In the genomic region with DNA sequence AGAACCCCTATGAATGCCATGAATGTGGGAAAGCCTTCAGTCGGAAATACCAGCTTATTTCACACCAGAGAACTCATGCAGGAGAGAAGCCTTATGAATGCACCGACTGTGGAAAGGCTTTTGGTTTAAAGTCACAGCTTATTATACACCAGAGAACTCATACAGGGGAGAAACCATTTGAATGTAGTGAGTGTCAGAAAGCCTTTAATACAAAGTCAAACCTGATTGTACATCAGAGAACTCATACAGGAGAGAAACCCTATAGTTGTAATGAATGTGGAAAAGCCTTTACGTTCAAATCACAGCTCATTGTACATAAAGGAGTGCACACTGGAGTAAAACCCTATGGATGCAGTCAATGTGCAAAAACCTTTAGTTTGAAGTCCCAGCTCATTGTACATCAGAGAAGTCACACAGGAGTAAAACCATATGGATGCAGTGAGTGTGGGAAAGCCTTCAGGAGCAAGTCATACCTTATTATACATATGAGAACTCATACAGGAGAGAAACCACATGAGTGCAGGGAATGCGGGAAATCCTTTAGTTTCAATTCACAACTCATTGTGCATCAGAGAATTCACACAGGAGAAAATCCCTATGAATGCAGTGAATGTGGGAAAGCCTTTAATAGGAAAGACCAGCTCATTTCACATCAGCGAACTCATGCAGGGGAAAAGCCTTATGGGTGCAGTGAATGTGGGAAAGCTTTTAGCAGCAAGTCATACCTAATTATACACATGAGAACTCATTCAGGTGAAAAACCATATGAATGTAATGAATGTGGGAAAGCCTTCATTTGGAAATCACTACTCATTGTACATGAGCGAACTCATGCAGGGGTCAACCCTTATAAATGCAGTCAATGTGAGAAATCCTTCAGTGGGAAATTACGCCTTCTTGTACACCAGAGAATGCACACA, we compare ENCODE assay signal across 12 cellular contexts. TPM values are rescaled to one million over a fixed set of nuclear protein-coding genes. Genes with fewer than 3 reads are reported as not detected.
DNase-seq lines count a peak whose midpoint lies in the region; TF ChIP-seq lines count a peak whose summit lies in the region.
"Had no signal": no experiment of that assay in that cellular context is flagged by ENCODE, and none has a peak within 500 bp of the region (broad histone marks: within the 10 kb centered on the region; RNA-seq: fewer than 3 reads in every experiment).

No MANE protein-coding gene starts in this region.

- H3K79me2 ChIP-seq in SU-DHL-6 (ENCODE audit: insufficient read depth, low read length): no peaks in the 10 kb centered on the region

- intact Hi-C loops in activated CD4-positive, alpha-beta memory T cell treated with anti-CD3 and anti-CD28 coated beads for 36 hours (cut with micrococcal nuclease): no loop called here

- no peaks in the 10 kb centered on the region for H3K27me3 Mint-ChIP-seq in activated naive CD4-positive, alpha-beta T cell treated with anti-CD3 and anti-CD28 coated beads, Interleukin-2, amount 50 U/mL, for 24 hours
- H3K27me3 Mint-ChIP-seq in activated CD4-positive, alpha-beta memory T cell treated with anti-CD3 and anti-CD28 coated beads for 36 hours: no peaks in the 10 kb centered on the region
- H3K27me3 Mint-ChIP-seq: CD4-positive, alpha-beta T cell had no signal

- H3K9me3 Mint-ChIP-seq in activated naive CD4-positive, alpha-beta T cell treated with anti-CD3 and anti-CD28 coated beads, Interleukin-2, amount 50 U/mL, for 24 hours: peaks cover 8% of the 10 kb centered on the region
- H3K9me3 Mint-ChIP-seq in activated CD4-positive, alpha-beta memory T cell treated with anti-CD3 and anti-CD28 coated beads for 36 hours: peaks cover 87% of the 10 kb centered on the region

- H3K4me1 ChIP-seq in iPS-18a (ENCODE audit: control insufficient read depth, low read depth, low read length): no peaks in the 10 kb centered on the region

- no peak for DNase-seq in activated naive CD4-positive, alpha-beta T cell treated with anti-CD3 and anti-CD28 coated beads, Interleukin-2, amount 50 U/mL, for 16 hours
- no peak for DNase-seq in NCI-H446 treated with DMSO at 0.1 percent for 48 hours (lab: John Stamatoyannopoulos, UW)
- DNase-seq in activated CD4-positive, alpha-beta memory T cell treated with anti-CD3 and anti-CD28 coated beads for 36 hours: no peak
- no peak for DNase-seq in COLO829 (ENCODE audit: low spot score)
- DNase-seq: CD4-positive, alpha-beta T cell; immature natural killer cell; NCI-H1436 treated with DMSO at 0.1 percent for 48 hours had no signal

- no peaks in the 10 kb centered on the region for H4K20me1 ChIP-seq in SU-DHL-6 (ENCODE audit: low read depth, low read length)

- no peak overlapping the region for H3K4me3 Mint-ChIP-seq in activated naive CD4-positive, alpha-beta T cell treated with anti-CD3 and anti-CD28 coated beads, Interleukin-2, amount 50 U/mL, for 24 hours
- H3K4me3 Mint-ChIP-seq in activated CD4-positive, alpha-beta memory T cell treated with anti-CD3 and anti-CD28 coated beads for 36 hours: no peak overlapping the region
- H3K4me3 Mint-ChIP-seq: CD4-positive, alpha-beta T cell; immature natural killer cell had no signal

- H3K4me1 Mint-ChIP-seq in activated naive CD4-positive, alpha-beta T cell treated with anti-CD3 and anti-CD28 coated beads, Interleukin-2, amount 50 U/mL, for 24 hours: no peaks in the 10 kb centered on the region
- H3K4me1 Mint-ChIP-seq in activated CD4-positive, alpha-beta memory T cell treated with anti-CD3 and anti-CD28 coated beads for 36 hours (ENCODE audit: low read depth): no peaks in the 10 kb centered on the region

- H3K9me2 ChIP-seq in SU-DHL-6 (replicated peaks; ENCODE audit: insufficient read depth, low read length): no peaks in the 10 kb centered on the region

- TF ChIP-seq CTCF in SU-DHL-6 (IDR thresholded peaks at IDR 0.05; ENCODE audit: insufficient read depth, low read length, poor library complexity, severe bottlenecking): no peak

- H2AFZ ChIP-seq in SU-DHL-6 (ENCODE audit: low read depth, low read length, severe bottlenecking): no peak overlapping the region

- H3K4me3 ChIP-seq in SU-DHL-6 (ENCODE audit: insufficient read depth, low read length, poor library complexity, severe bottlenecking) (peak overlapping the region; percentile 18), iPS-18a (ENCODE audit: low read length) (peak overlapping the region; percentile 35)

- H3K27ac ChIP-seq in SU-DHL-6 (ENCODE audit: low read depth, low read length): no peak overlapping the region
- no peak overlapping the region for H3K27ac ChIP-seq in iPS-18a (ENCODE audit: low read length)
- H3K27ac ChIP-seq in temporal lobe (ENCODE audit: low read depth, low read length): peak overlapping the region; percentile 23
- H3K27ac ChIP-seq: VCaP had no signal

- peaks cover 79% of the 10 kb centered on the region for H3K9me3 ChIP-seq in SU-DHL-6 (ENCODE audit: insufficient read depth, low read length)
- peaks cover 84% of the 10 kb centered on the region for H3K9me3 ChIP-seq in iPS-18a (ENCODE audit: control insufficient read depth, low read depth, low read length)

- peaks cover 60% of the 10 kb centered on the region for H3K36me3 Mint-ChIP-seq in activated naive CD4-positive, alpha-beta T cell treated with anti-CD3 and anti-CD28 coated beads, Interleukin-2, amount 50 U/mL, for 24 hours
- H3K36me3 Mint-ChIP-seq in activated CD4-positive, alpha-beta memory T cell treated with anti-CD3 and anti-CD28 coated beads for 36 hours: peaks cover 74% of the 10 kb centered on the region

- peak overlapping the region; percentile 35 for H3K27ac Mint-ChIP-seq in activated naive CD4-positive, alpha-beta T cell treated with anti-CD3 and anti-CD28 coated beads, Interleukin-2, amount 50 U/mL, for 24 hours
- H3K27ac Mint-ChIP-seq in activated CD4-positive, alpha-beta memory T cell treated with anti-CD3 and anti-CD28 coated beads for 36 hours: no peak overlapping the region
- H3K27ac Mint-ChIP-seq: CD4-positive, alpha-beta T cell had no signal

- H3K36me3 ChIP-seq in SU-DHL-6 (ENCODE audit: low read length): peaks cover 25% of the 10 kb centered on the region
- H3K36me3 ChIP-seq in iPS-18a (ENCODE audit: control insufficient read depth, low read depth, low read length): peaks cover 34% of the 10 kb centered on the region

- H3F3A ChIP-seq in SU-DHL-6 (ENCODE audit: insufficient read depth): no peaks in the 10 kb centered on the region

- POLR2A ChIA-PET in activated CD4-positive, alpha-beta memory T cell treated with anti-CD3 and anti-CD28 coated beads for 36 hours (lab: Charles Lee): no interaction called here

- CTCF ChIA-PET in activated CD4-positive, alpha-beta memory T cell treated with anti-CD3 and anti-CD28 coated beads for 36 hours (lab: Charles Lee): no interaction called here

- H3K9ac ChIP-seq in SU-DHL-6 (ENCODE audit: low read length): no peak overlapping the region
- H3K9ac ChIP-seq in iPS-18a (ENCODE audit: low read length): no peak overlapping the region

- no peaks in the 10 kb centered on the region for H3K27me3 ChIP-seq in SU-DHL-6 (ENCODE audit: low read length)
- no peaks in the 10 kb centered on the region for H3K27me3 ChIP-seq in iPS-18a (ENCODE audit: control insufficient read depth, insufficient read depth, low read length)

- H3K4me2 ChIP-seq in SU-DHL-6 (ENCODE audit: low read depth, low read length, poor library complexity, severe bottlenecking): no peak overlapping the region

RNA-seq across cellular contexts. Expression of a gene that starts 22.3 kb away (rescaled TPM):
- total RNA-seq in temporal lobe: 38.8 TPM
- 10 to 100 TPM in 1 of 2 experiments, 1 to 10 TPM in 1; 9.2 to 11.8 TPM for total RNA-seq in activated CD4-positive, alpha-beta memory T cell treated with anti-CD3 and anti-CD28 coated beads for 36 hours

RNA-seq across cellular contexts. Expression of a gene that starts 32.1 kb away (rescaled TPM):
- total RNA-seq in temporal lobe: not detected
- not detected for total RNA-seq in activated CD4-positive, alpha-beta memory T cell treated with anti-CD3 and anti-CD28 coated beads for 36 hours
- total RNA-seq: CD4-positive, alpha-beta T cell had no signal
